Comparison of ENCODE assay signal across 28 cellular contexts in the genomic region with DNA sequence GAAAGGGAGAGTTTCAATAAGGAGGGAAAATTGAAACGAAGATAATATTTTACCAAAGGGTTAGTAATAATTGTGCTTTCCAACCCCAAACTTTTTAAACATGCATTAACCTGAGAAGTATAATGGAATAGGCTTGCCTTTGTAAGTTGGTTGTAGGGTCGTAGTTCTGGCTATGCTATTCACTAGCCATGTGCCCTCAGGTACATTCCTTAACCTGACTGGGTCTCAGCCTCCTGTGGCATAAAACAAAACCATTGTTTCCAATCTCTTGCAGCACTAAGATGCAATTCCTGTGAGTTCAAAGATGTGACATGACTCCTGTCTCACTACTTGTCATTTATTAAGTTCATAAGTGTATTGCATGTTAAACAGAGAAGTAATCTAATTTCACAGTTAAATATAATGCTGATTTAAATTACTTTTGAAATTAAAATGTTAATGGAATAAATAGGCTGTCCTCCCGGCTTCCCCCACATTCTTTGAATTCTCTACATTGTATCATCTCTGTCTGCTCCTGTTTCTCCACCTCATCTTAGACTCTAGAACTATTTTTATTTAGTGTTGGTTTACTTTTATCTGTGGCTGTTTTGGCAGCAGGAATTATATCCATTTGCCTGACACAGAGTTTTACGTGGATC.
DNase-seq lines count a peak whose midpoint lies in the region; ATAC-seq, FAIRE-seq and TF ChIP-seq lines count a peak whose summit lies in the region.
"Had no signal": no experiment of that assay in that cellular context is flagged by ENCODE, and none has a peak within 500 bp of the region (broad histone marks: within the 10 kb centered on the region; RNA-seq: fewer than 3 reads in every experiment).

No MANE protein-coding gene starts in this region.

- peak; percentile 7 for FAIRE-seq in A549 (lab: Jason Lieb, UNC)
- FAIRE-seq: A204.1, GM18507, GM19239 had no signal

- WGBS in A549 (ENCODE audit: missing lambda C conversion rate) = 29% methylated on average over 4 of the region's 4 CpGs

- intact Hi-C loops in left lung (cut with DNase I) = no loop called here

- peak overlapping the region; percentile 2; the same call in 1 of the 2 replicates for H3K9ac ChIP-seq in HUES48 (ENCODE audit: low read depth, low read length)

- POLR2A ChIA-PET in A549 (lab: Yijun Ruan, JAX) = no interaction called here

- no peak for TF ChIP-seq EP300 in A549 (IDR thresholded peaks at IDR 0.05)

- CTCF ChIA-PET in A549 (lab: Yijun Ruan, JAX) = no interaction called here

- DNase-seq in A549 (ENCODE audit: low read depth in 1 of 2, low spot score in 1 of 2) (no peak), choroid plexus epithelial cell (ENCODE audit: low read depth) (peak; percentile 4), kidney glomerular epithelial cell (lab: John Stamatoyannopoulos, UW) (peak; percentile 16), 8988T (no peak), left lung (no peak)
- DNase-seq: activated CD4-positive, alpha-beta T cell treated with anti-CD3 and anti-CD28 coated beads for 48 hours; AML-193; amygdala; CD4-positive, alpha-beta T cell; colonic mucosa; effector CD4-positive, alpha-beta T cell; IMR-90; NCI-H146; NCI-H82; SJCRH30; stimulated activated CD4-positive, alpha-beta T cell treated with anti-CD3 and anti-CD28 coated beads, Interleukin-1b, Interleukin-23, amount 100 ng/mL, for 48 hours; stimulated activated naive CD4-positive, alpha-beta T cell treated with Interleukin-2 at 50 U/mL for 16 hours; uterus; WERI-Rb-1 had no signal

- TF ChIP-seq RAD21 in A549 (conservative IDR thresholded peaks at IDR 0.05 in 1 of 2, IDR thresholded peaks at IDR 0.05 in 1 of 2) = no peak

- H3K27me3 ChIP-seq in HUES48 (ENCODE audit: control insufficient read depth, insufficient read depth, low read length) (no peaks in the 10 kb centered on the region), left lung (no peaks in the 10 kb centered on the region)
- H3K27me3 ChIP-seq: colonic mucosa, SJCRH30, suprapubic skin, uterus had no signal

- TF ChIP-seq POLR2A in A549 (IDR thresholded peaks at IDR 0.05; ENCODE audit: low read length) = no peak

- ATAC-seq in A549 (no peak), esophagus mucosa (no peak), left lung (no peak), GM18517 (IDR thresholded peaks at IDR 0.05; ENCODE audit: unreplicated experiment) (no peak)
- ATAC-seq: activated naive CD4-positive, alpha-beta T cell treated with anti-CD3 and anti-CD28 coated beads, Interleukin-2, amount 50 U/mL, for 72 hours had no signal

- no peak for TF ChIP-seq CTCF in A549 (IDR thresholded peaks at IDR 0.05)
- TF ChIP-seq CTCF in choroid plexus epithelial cell (conservative IDR thresholded peaks at IDR 0.05; ENCODE audit: low read depth, low read length) = no peak
- no peak for TF ChIP-seq CTCF in left lung (IDR thresholded peaks at IDR 0.05)

- H3K36me3 ChIP-seq in HUES48 (ENCODE audit: control insufficient read depth, insufficient read depth, low read length) (no peaks in the 10 kb centered on the region), left lung (no peaks in the 10 kb centered on the region)
- H3K36me3 ChIP-seq: colonic mucosa, HAP-1, SJCRH30, suprapubic skin, uterus, WERI-Rb-1 had no signal

- no peak overlapping the region for H3K4me3 ChIP-seq in A549
- 0 out of 2 replicates have a peak overlapping the region, but pooled peaks have one; percentile 8 for H3K4me3 ChIP-seq in HUES48 (ENCODE audit: low read depth, low read length)
- no peak overlapping the region for H3K4me3 ChIP-seq in choroid plexus epithelial cell (ENCODE audit: low read depth, low read length)
- no peak overlapping the region for H3K4me3 ChIP-seq in left lung
- H3K4me3 ChIP-seq: colonic mucosa, HAP-1, SJCRH30, suprapubic skin, uterus had no signal

- H3K4me2 ChIP-seq in A549 = peak overlapping the region; percentile 20; the same call in 1 of the 3 replicates

- H3K4me1 ChIP-seq in A549 (peaks cover 7% of the 10 kb centered on the region; the same call in 1 of the 3 replicates), HUES48 (ENCODE audit: control insufficient read depth, insufficient read depth, low read length) (peaks cover 21% of the 10 kb centered on the region), left lung (no peaks in the 10 kb centered on the region)
- H3K4me1 ChIP-seq: colonic mucosa, HAP-1, suprapubic skin, uterus had no signal

- no peak overlapping the region for H3K27ac ChIP-seq in A549
- H3K27ac ChIP-seq in HUES48 (ENCODE audit: low read depth, low read length) = peak overlapping the region; percentile 69
- no peak overlapping the region for H3K27ac ChIP-seq in left lung
- H3K27ac ChIP-seq: colonic mucosa, SJCRH30, suprapubic skin, uterus, WERI-Rb-1 had no signal

- H3K9me3 ChIP-seq in A549 (no peaks in the 10 kb centered on the region), HUES48 (ENCODE audit: control insufficient read depth, insufficient read depth, low read length) (no peaks in the 10 kb centered on the region), left lung (no peaks in the 10 kb centered on the region)
- H3K9me3 ChIP-seq: colonic mucosa, HAP-1, SJCRH30, suprapubic skin, uterus had no signal

TF ChIP-seq in A549, 52 proteins besides CTCF, POLR2A, EP300 and RAD21:
- no peak for TF ChIP-seq CBX8 (IDR thresholded peaks at IDR 0.05)
- TF ChIP-seq CBX2 (IDR thresholded peaks at IDR 0.05; ENCODE audit: borderline replicate concordance, low read depth) = no peak
- TF ChIP-seq, protein P1, sequence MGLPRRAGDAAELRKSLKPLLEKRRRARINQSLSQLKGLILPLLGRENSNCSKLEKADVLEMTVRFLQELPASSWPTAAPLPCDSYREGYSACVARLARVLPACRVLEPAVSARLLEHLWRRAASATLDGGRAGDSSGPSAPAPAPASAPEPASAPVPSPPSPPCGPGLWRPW (IDR thresholded peaks at IDR 0.05) = no peak
- TF ChIP-seq, protein P2, sequence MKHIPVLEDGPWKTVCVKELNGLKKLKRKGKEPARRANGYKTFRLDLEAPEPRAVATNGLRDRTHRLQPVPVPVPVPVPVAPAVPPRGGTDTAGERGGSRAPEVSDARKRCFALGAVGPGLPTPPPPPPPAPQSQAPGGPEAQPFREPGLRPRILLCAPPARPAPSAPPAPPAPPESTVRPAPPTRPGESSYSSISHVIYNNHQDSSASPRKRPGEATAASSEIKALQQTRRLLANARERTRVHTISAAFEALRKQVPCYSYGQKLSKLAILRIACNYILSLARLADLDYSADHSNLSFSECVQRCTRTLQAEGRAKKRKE (CRISPR knock-in tag; IDR thresholded peaks at IDR 0.05; ENCODE audit: low read depth) = no peak
- no peak for TF ChIP-seq CHD4 (IDR thresholded peaks at IDR 0.05; ENCODE audit: borderline replicate concordance)
- TF ChIP-seq RFX5 (IDR thresholded peaks at IDR 0.05) = no peak
- no peak for TF ChIP-seq MAFK (IDR thresholded peaks at IDR 0.05; ENCODE audit: partially characterized antibody)
- TF ChIP-seq, protein P3, sequence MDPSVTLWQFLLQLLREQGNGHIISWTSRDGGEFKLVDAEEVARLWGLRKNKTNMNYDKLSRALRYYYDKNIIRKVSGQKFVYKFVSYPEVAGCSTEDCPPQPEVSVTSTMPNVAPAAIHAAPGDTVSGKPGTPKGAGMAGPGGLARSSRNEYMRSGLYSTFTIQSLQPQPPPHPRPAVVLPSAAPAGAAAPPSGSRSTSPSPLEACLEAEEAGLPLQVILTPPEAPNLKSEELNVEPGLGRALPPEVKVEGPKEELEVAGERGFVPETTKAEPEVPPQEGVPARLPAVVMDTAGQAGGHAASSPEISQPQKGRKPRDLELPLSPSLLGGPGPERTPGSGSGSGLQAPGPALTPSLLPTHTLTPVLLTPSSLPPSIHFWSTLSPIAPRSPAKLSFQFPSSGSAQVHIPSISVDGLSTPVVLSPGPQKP (IDR thresholded peaks at IDR 0.05; ENCODE audit: low read depth, low read length) = no peak
- TF ChIP-seq, protein P4, sequence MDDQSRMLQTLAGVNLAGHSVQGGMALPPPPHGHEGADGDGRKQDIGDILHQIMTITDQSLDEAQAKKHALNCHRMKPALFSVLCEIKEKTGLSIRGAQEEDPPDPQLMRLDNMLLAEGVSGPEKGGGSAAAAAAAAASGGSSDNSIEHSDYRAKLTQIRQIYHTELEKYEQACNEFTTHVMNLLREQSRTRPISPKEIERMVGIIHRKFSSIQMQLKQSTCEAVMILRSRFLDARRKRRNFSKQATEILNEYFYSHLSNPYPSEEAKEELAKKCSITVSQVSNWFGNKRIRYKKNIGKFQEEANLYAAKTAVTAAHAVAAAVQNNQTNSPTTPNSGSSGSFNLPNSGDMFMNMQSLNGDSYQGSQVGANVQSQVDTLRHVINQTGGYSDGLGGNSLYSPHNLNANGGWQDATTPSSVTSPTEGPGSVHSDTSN (IDR thresholded peaks at IDR 0.05) = no peak
TF ChIP-seq in A549: peak in this region for 0.

Comparison
In these comparisons a context has a peak if more than half of its experiments do, and no peak if none do; other contexts are left out.
1. DNase-seq: peak in choroid plexus epithelial cell (single experiment) and kidney glomerular epithelial cell (single experiment); none in A549 (0 of 2), 8988T (single experiment) and left lung (0 of 2).